30 cellular contexts compared by ENCODE assay signal in the genomic region with DNA sequence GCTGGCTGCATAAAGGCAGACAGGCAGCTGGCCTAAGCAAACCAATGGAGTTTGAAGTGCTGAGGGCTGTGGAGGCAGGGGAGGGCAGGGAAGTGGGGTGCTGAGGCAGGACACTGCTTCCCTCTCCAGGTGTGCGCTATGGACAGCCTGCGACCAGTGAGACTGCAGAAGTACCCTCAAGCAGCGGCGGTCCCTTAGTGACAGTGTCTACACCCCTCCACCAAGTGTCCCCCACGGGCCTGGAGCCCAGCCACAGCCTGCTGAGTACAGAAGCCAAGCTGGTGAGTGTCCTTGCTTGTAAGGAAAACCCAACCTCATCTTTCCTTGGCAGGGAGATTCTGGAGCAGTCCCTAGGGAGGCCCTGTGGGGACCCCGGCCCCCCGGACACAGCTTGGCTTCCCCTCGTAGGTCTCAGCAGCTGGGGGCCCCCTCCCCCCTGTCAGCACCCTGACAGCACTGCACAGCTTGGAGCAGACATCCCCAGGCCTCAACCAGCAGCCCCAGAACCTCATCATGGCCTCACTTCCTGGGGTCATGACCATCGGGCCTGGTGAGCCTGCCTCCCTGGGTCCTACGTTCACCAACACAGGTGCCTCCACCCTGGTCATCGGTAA. TPM values are rescaled to one million over a fixed set of nuclear protein-coding genes. Genes with fewer than 3 reads are reported as not detected.
"Had no signal": no experiment of that assay in that cellular context is flagged by ENCODE, and none has a peak within 500 bp of the region (broad histone marks: within the 10 kb centered on the region; RNA-seq: fewer than 3 reads in every experiment).

No MANE protein-coding gene starts in this region.

- H3K27me3 ChIP-seq: hepatocyte, neutrophil, right atrium auricular region, upper lobe of left lung had no signal

- H3K9me3 Mint-ChIP-seq: endodermal cell had no signal

- DNase-seq: effector CD8-positive, alpha-beta T cell; endodermal cell; foreskin keratinocyte; heart left ventricle; left cardiac atrium; left lung; mammary epithelial cell; natural killer cell; sigmoid colon; stimulated activated CD4-positive, alpha-beta T cell treated with anti-CD3 and anti-CD28 coated beads, Interleukin-4, amount 100 ng/mL, for 4 hours; stimulated activated naive CD8-positive, alpha-beta T cell treated with anti-CD3 and anti-CD28 coated beads, Interleukin-15, Interleukin-2, amounts not matched to agents 100 U/mL and 50 U/mL, for 24 hours; substantia nigra; upper lobe of left lung had no signal

- H3K9me3 ChIP-seq: esophagus muscularis mucosa, gastroesophageal sphincter, heart left ventricle, left lung, neutrophil, prostate gland, right atrium auricular region, sigmoid colon, thoracic aorta, tibial nerve, upper lobe of left lung had no signal

- H3K4me1 Mint-ChIP-seq: natural killer cell; stimulated activated memory B cell treated with anti-CD40 and anti-IgM and Interleukin-4, amounts not matched to agents 10 μg/mL and 1 μg/mL and 100 μg/mL, for 72 hours had no signal

- H3K36me3 ChIP-seq: heart left ventricle, prostate gland, right atrium auricular region, thoracic aorta had no signal

- H3K4me3 Mint-ChIP-seq: endodermal cell; natural killer cell; stimulated activated memory B cell treated with anti-CD40 and anti-IgM and Interleukin-4, amounts not matched to agents 10 μg/mL and 1 μg/mL and 100 μg/mL, for 72 hours had no signal

- H2AFZ ChIP-seq: hepatocyte had no signal

- H3K27ac ChIP-seq: esophagus muscularis mucosa, foreskin keratinocyte, gastroesophageal sphincter, heart left ventricle, hepatocyte, left lung, neutrophil, prostate gland, right atrium auricular region, sigmoid colon, thoracic aorta, tibial nerve, upper lobe of left lung had no signal

- FAIRE-seq: colon, endothelial cell of umbilical vein had no signal

- H3K4me1 ChIP-seq: foreskin keratinocyte, left lung, prostate gland, sigmoid colon had no signal

- H3K4me2 ChIP-seq: hepatocyte had no signal

- H3K36me3 Mint-ChIP-seq: natural killer cell had no signal

- H3K79me2 ChIP-seq: hepatocyte had no signal

- H3K4me3 ChIP-seq: esophagus muscularis mucosa, gastroesophageal sphincter, heart left ventricle, hepatocyte, left lung, prostate gland, right atrium auricular region, sigmoid colon, thoracic aorta, tibial nerve, upper lobe of left lung had no signal

- H3K27ac Mint-ChIP-seq: endodermal cell; natural killer cell; stimulated activated memory B cell treated with anti-CD40 and anti-IgM and Interleukin-4, amounts not matched to agents 10 μg/mL and 1 μg/mL and 100 μg/mL, for 72 hours had no signal

RNA-seq across cellular contexts. Expression of gene HNF1A, which starts 17.9 kb away (rescaled TPM):
- total RNA-seq: cerebellum, endothelial cell of umbilical vein, esophagus muscularis mucosa, fibroblast of lung, foreskin keratinocyte, heart left ventricle, left cardiac atrium, mammary epithelial cell, mononuclear cell, natural killer cell, osteocyte, right atrium auricular region, skeletal muscle tissue, tibial nerve had no signal
- polyA plus RNA-seq: endothelial cell of umbilical vein, fibroblast of lung, foreskin keratinocyte, mammary epithelial cell, neural cell had no signal

RNA-seq across cellular contexts. Expression of gene OASL, which starts 42.8 kb away (rescaled TPM):
- total RNA-seq: endodermal cell, skeletal muscle tissue had no signal
